Comparison of ENCODE assay signal across 13 cellular contexts in the genomic region with DNA sequence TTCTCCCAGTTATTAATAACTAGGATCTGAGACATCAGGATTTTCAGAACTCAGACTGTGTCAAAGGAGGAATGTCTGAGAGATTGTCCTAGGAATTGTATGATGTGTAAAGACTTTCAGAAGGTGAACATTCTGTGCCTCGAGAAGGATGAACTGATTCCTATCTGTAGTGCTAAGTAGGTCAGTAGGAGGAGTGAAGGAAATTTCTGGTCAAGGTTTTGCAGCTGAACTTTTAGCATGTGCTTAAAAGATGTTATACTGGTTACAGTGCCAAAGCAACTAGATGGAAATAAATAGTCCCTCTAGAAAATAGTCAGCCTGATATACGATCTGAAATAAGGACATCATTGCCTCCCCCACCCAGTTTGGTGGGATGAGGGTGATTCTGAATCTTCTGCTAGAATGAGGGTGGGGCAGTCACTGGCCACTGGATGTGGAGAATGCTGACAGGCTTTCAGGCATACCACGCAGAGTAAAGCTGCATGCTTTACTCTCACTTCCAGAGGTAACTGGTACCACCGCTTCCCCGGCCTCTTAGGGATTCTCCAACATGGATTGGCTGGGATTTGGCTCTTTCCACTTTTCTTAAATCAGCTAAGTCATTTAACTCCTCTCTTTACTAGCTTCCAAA. TPM values are rescaled to one million over a fixed set of nuclear protein-coding genes. Genes with fewer than 3 reads are reported as not detected.
DNase-seq lines count a peak whose midpoint lies in the region; ATAC-seq and TF ChIP-seq lines count a peak whose summit lies in the region.
"Had no signal": no experiment of that assay in that cellular context is flagged by ENCODE, and none has a peak within 500 bp of the region (broad histone marks: within the 10 kb centered on the region; RNA-seq: fewer than 3 reads in every experiment).

No MANE protein-coding gene starts in this region.

- no peaks in the 10 kb centered on the region for H3K27me3 Mint-ChIP-seq in CD8-positive, alpha-beta T cell (ENCODE audit: low read depth)
- no peaks in the 10 kb centered on the region for H3K27me3 Mint-ChIP-seq in activated T-helper 2 cell treated with anti-CD3 and anti-CD28 coated beads, Interferon-gamma antibody, Interleukin-2, Interleukin-4, amounts not matched to agents 10 μg/mL and 5 μg/mL and 100 μg/mL, durations not matched to agents 14 hours and 24 hours and 36 hours (ENCODE audit: low read depth)
- H3K27me3 Mint-ChIP-seq in endothelial cell (ENCODE audit: unreplicated experiment) = no peaks in the 10 kb centered on the region

- H3K4me3 ChIP-seq in CD8-positive, alpha-beta T cell (ENCODE audit: low read depth, low read length) = no peak overlapping the region
- H3K4me3 ChIP-seq in gastrocnemius medialis = no peak overlapping the region

- no peaks in the 10 kb centered on the region for H3K9me3 Mint-ChIP-seq in CD8-positive, alpha-beta T cell
- no peaks in the 10 kb centered on the region for H3K9me3 Mint-ChIP-seq in activated T-helper 2 cell treated with anti-CD3 and anti-CD28 coated beads, Interferon-gamma antibody, Interleukin-2, Interleukin-4, amounts not matched to agents 10 μg/mL and 5 μg/mL and 100 μg/mL, durations not matched to agents 14 hours and 24 hours and 36 hours
- no peaks in the 10 kb centered on the region for H3K9me3 Mint-ChIP-seq in endothelial cell (ENCODE audit: unreplicated experiment)

- H3K27me3 ChIP-seq in CD8-positive, alpha-beta T cell (ENCODE audit: insufficient read depth, low read length) = no peaks in the 10 kb centered on the region
- no peaks in the 10 kb centered on the region for H3K27me3 ChIP-seq in gastrocnemius medialis

- H3K27ac Mint-ChIP-seq in CD8-positive, alpha-beta T cell = peak overlapping the region; percentile 27
- peak overlapping the region; percentile 39 for H3K27ac Mint-ChIP-seq in activated T-helper 2 cell treated with anti-CD3 and anti-CD28 coated beads, Interferon-gamma antibody, Interleukin-2, Interleukin-4, amounts not matched to agents 10 μg/mL and 5 μg/mL and 100 μg/mL, durations not matched to agents 14 hours and 24 hours and 36 hours
- H3K27ac Mint-ChIP-seq in endothelial cell (ENCODE audit: unreplicated experiment) = no peak overlapping the region

- DNase-seq in CD8-positive, alpha-beta T cell = no peak
- DNase-seq in activated T-helper 2 cell treated with anti-CD3 and anti-CD28 coated beads, Interferon-gamma antibody, Interleukin-2, Interleukin-4, amounts not matched to agents 10 μg/mL and 5 μg/mL and 100 μg/mL, durations not matched to agents 14 hours and 24 hours and 36 hours (ENCODE audit: low spot score) = no peak
- DNase-seq in left ventricle myocardium superior (no peak), gastrocnemius medialis (no peak), endothelial cell (ENCODE audit: low spot score) (no peak), NCI-H128 (lab: John Stamatoyannopoulos, UW; ENCODE audit: unreplicated experiment) (no peak), activated T-cell treated with anti-CD3 and anti-CD28 coated beads for 4 hours (no peak), NCI-H1048 (lab: John Stamatoyannopoulos, UW) (no peak)
- DNase-seq: activated gamma-delta T cell; erythroblast; NCI-H1694 treated with DMSO at 0.1 percent for 48 hours; NK-92 treated with Interleukin-12 subunit alpha and Interleukin-12 subunit beta, amount 100 ng/mL, for 24 hours had no signal

- H3K27ac ChIP-seq in CD8-positive, alpha-beta T cell (ENCODE audit: low read depth, low read length) = no peak overlapping the region
- H3K27ac ChIP-seq in gastrocnemius medialis = peak overlapping the region; percentile 8 to 36 (median 24)

- no peaks in the 10 kb centered on the region for H3K4me1 ChIP-seq in CD8-positive, alpha-beta T cell (ENCODE audit: insufficient read depth, low read length)
- peaks cover 0 to 12% of the 10 kb centered on the region in 2 donors for H3K4me1 ChIP-seq in gastrocnemius medialis

- CTCF ChIA-PET in CD8-positive, alpha-beta T cell (lab: Charles Lee) = no interaction called here

- H3K36me3 ChIP-seq in CD8-positive, alpha-beta T cell (ENCODE audit: insufficient read depth, low read length) = no peaks in the 10 kb centered on the region
- no peaks in the 10 kb centered on the region for H3K36me3 ChIP-seq in gastrocnemius medialis

- H3K36me3 Mint-ChIP-seq in CD8-positive, alpha-beta T cell = peaks cover 10% of the 10 kb centered on the region
- H3K36me3 Mint-ChIP-seq in activated T-helper 2 cell treated with anti-CD3 and anti-CD28 coated beads, Interferon-gamma antibody, Interleukin-2, Interleukin-4, amounts not matched to agents 10 μg/mL and 5 μg/mL and 100 μg/mL, durations not matched to agents 14 hours and 24 hours and 36 hours (ENCODE audit: low read depth) = peaks cover 21% of the 10 kb centered on the region
- no peaks in the 10 kb centered on the region for H3K36me3 Mint-ChIP-seq in endothelial cell (ENCODE audit: low read depth, unreplicated experiment)

- POLR2A ChIA-PET in CD8-positive, alpha-beta T cell (lab: Charles Lee) = no interaction called here

- no peak for ATAC-seq in CD8-positive, alpha-beta T cell
- ATAC-seq in left ventricle myocardium superior (peak; percentile 91), gastrocnemius medialis (peak; percentile 74 to 86)
- ATAC-seq: activated CD4-positive, CD25-positive, alpha-beta regulatory T cell treated with anti-CD3 and anti-CD28 coated beads, Interleukin-2, amount 50 U/mL, for 24 hours had no signal

- in situ Hi-C loops in gastrocnemius medialis (cut with MboI; ENCODE audit: low sequenced_read_pairs in 4 of 4) = no loop called here

- H3K4me3 Mint-ChIP-seq in CD8-positive, alpha-beta T cell = no peak overlapping the region
- no peak overlapping the region for H3K4me3 Mint-ChIP-seq in activated T-helper 2 cell treated with anti-CD3 and anti-CD28 coated beads, Interferon-gamma antibody, Interleukin-2, Interleukin-4, amounts not matched to agents 10 μg/mL and 5 μg/mL and 100 μg/mL, durations not matched to agents 14 hours and 24 hours and 36 hours (ENCODE audit: low read depth)
- H3K4me3 Mint-ChIP-seq in endothelial cell (ENCODE audit: unreplicated experiment) = no peak overlapping the region

- intact Hi-C loops in CD8-positive, alpha-beta T cell (cut with DNase I, micrococcal nuclease) = no loop called here
- intact Hi-C loops in activated T-helper 2 cell treated with anti-CD3 and anti-CD28 coated beads, Interferon-gamma antibody, Interleukin-2, Interleukin-4, amounts not matched to agents 10 μg/mL and 5 μg/mL and 100 μg/mL, durations not matched to agents 14 hours and 24 hours and 36 hours (cut with micrococcal nuclease) = no loop called here
- intact Hi-C loops in left ventricle myocardium superior (cut with micrococcal nuclease) = no loop called here
- intact Hi-C loops in gastrocnemius medialis (cut with DNase I; ENCODE audit: low total_unique reads) = no loop called here

- no peak for TF ChIP-seq CTCF in CD8-positive, alpha-beta T cell (IDR thresholded peaks at IDR 0.05)
- no peak for TF ChIP-seq CTCF in gastrocnemius medialis (IDR thresholded peaks at IDR 0.05 in 4 of 5, conservative IDR thresholded peaks at IDR 0.05 in 1 of 5)
- TF ChIP-seq CTCF in endothelial cell (IDR thresholded peaks at IDR 0.05; ENCODE audit: unreplicated experiment) = no peak

- no peak for TF ChIP-seq POLR2A in gastrocnemius medialis (IDR thresholded peaks at IDR 0.05)

- no peaks in the 10 kb centered on the region for H3K9me3 ChIP-seq in CD8-positive, alpha-beta T cell (ENCODE audit: low read length)
- no peaks in the 10 kb centered on the region for H3K9me3 ChIP-seq in gastrocnemius medialis

- H3K4me1 Mint-ChIP-seq in CD8-positive, alpha-beta T cell (ENCODE audit: low read depth) = peaks cover 13% of the 10 kb centered on the region
- peaks cover 10% of the 10 kb centered on the region for H3K4me1 Mint-ChIP-seq in activated T-helper 2 cell treated with anti-CD3 and anti-CD28 coated beads, Interferon-gamma antibody, Interleukin-2, Interleukin-4, amounts not matched to agents 10 μg/mL and 5 μg/mL and 100 μg/mL, durations not matched to agents 14 hours and 24 hours and 36 hours (ENCODE audit: low read depth)
- H3K4me1 Mint-ChIP-seq in endothelial cell (ENCODE audit: unreplicated experiment) = no peaks in the 10 kb centered on the region

RNA-seq across cellular contexts. Expression of a gene that starts 57.2 kb away (rescaled TPM):
- 10 to 100 TPM; 64.2 to 66.5 TPM for total RNA-seq in CD8-positive, alpha-beta T cell
- total RNA-seq in activated T-helper 2 cell treated with anti-CD3 and anti-CD28 coated beads, Interferon-gamma antibody, Interleukin-2, Interleukin-4, amounts not matched to agents 10 μg/mL and 5 μg/mL and 100 μg/mL, durations not matched to agents 14 hours and 24 hours and 36 hours = 34.6 and 36.3 TPM in 2 replicates
- total RNA-seq in left ventricle myocardium superior = 30.3 TPM
- total RNA-seq in gastrocnemius medialis = 100 to 1,000 TPM in 1 of 4 donors, 10 to 100 TPM in 3; 53.3 to 112 (median 70.1) TPM
- total RNA-seq in endothelial cell (ENCODE audit: unreplicated experiment) = 36.3 TPM
